In the genomic region with DNA sequence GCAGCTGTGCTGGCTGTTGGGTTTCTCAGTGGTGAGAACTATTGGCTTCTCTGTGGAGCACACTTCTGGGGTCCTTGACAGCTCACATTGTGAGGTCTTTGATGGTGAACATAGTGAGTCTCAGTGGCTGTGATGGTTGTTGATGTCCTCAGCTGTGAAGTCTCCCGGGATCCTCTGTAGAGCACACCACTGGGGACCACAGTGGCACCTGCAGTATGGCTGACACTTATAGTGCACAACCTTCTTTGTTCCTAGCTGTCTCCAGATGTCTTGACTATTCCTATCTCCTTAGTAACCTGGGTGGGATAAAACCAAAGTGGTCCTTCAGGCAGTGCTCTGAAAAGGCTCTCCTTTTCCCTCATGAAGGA, we compare ENCODE assay signal across 33 cellular contexts.
"Had no signal": no experiment of that assay in that cellular context is flagged by ENCODE, and none has a peak within 500 bp of the region (broad histone marks: within the 10 kb centered on the region; RNA-seq: fewer than 3 reads in every experiment).

No MANE protein-coding gene starts in this region.

- DNase-seq: activated B cell treated with CpG ODN at 0.5 μM for 24 hours; activated CD4-positive, alpha-beta memory T cell treated with anti-CD3 and anti-CD28 coated beads for 36 hours; activated CD4-positive, alpha-beta T cell treated with anti-CD3 and anti-CD28 coated beads for 48 hours; activated CD4-positive, alpha-beta T cell treated with anti-CD3 and anti-CD28 coated beads, Interleukin-2, amount 50 U/mL, for 1 hour; activated CD8-positive, alpha-beta memory T cell treated with anti-CD3 and anti-CD28 coated beads, Interleukin-2, amount 10 ng/mL, durations not matched to agents 7 days and 5 days; activated CD8-positive, alpha-beta memory T cell treated with anti-CD3 and anti-CD28 coated beads, Interleukin-2, amount 50 U/mL, for 4 hours; activated CD8-positive, alpha-beta T cell treated with anti-CD3 and anti-CD28 coated beads, Interleukin-2, amount 10 ng/mL, durations not matched to agents 7 days and 5 days; activated effector memory CD4-positive, alpha-beta T cell treated with anti-CD3 and anti-CD28 coated beads, Interleukin-2, amount 50 U/mL, for 16 hours; activated naive CD4-positive, alpha-beta T cell treated with anti-CD3 and anti-CD28 coated beads for 36 hours; activated naive CD8-positive, alpha-beta T cell treated with anti-CD3 and anti-CD28 coated beads for 36 hours; activated naive CD8-positive, alpha-beta T cell treated with anti-CD3 and anti-CD28 coated beads, Interleukin-2, amount 50 U/mL, for 24 hours; activated T-cell treated with anti-CD3 and anti-CD28 coated beads, Interleukin-2, amount 50 U/mL, for 1 hour; activated T-cell treated with anti-CD3 and anti-CD28 coated beads, Interleukin-2, amount 50 U/mL, for 48 hours; adrenal gland; amygdala; aorta; body of pancreas; caudate nucleus; cortex of kidney; dermis blood vessel endothelial cell; effector CD8-positive, alpha-beta T cell; esophagus squamous epithelium; foreskin melanocyte; head of caudate nucleus; T-helper 1 cell; T-helper 17 cell; T1000; WERI-Rb-1 had no signal

- FAIRE-seq: colon, endometrium, endothelial cell of umbilical vein had no signal

- H3K4me3 ChIP-seq: adrenal gland, body of pancreas, esophagus squamous epithelium had no signal

- H3K36me3 ChIP-seq: adrenal gland, esophagus squamous epithelium, WERI-Rb-1 had no signal

- H3K27ac ChIP-seq: adrenal gland, body of pancreas, epithelial cell of prostate, esophagus squamous epithelium, WERI-Rb-1 had no signal

- H3K9me3 ChIP-seq: adrenal gland, body of pancreas, esophagus squamous epithelium had no signal

- ATAC-seq: activated CD4-positive, CD25-positive, alpha-beta regulatory T cell treated with anti-CD3 and anti-CD28 coated beads, Interleukin-2, amount 50 U/mL, for 24 hours; activated CD8-positive, alpha-beta memory T cell treated with anti-CD3 and anti-CD28 coated beads, Interleukin-2, amount 10 ng/mL, durations not matched to agents 7 days and 5 days; activated CD8-positive, alpha-beta T cell treated with anti-CD3 and anti-CD28 coated beads, Interleukin-2, amount 10 ng/mL, durations not matched to agents 7 days and 5 days; body of pancreas; T-helper 17 cell had no signal

- H3K4me1 ChIP-seq: adrenal gland, body of pancreas, esophagus squamous epithelium had no signal

- H3K27me3 ChIP-seq: adrenal gland, body of pancreas, esophagus squamous epithelium had no signal
